23 cellular contexts compared by ENCODE assay signal in the genomic region with DNA sequence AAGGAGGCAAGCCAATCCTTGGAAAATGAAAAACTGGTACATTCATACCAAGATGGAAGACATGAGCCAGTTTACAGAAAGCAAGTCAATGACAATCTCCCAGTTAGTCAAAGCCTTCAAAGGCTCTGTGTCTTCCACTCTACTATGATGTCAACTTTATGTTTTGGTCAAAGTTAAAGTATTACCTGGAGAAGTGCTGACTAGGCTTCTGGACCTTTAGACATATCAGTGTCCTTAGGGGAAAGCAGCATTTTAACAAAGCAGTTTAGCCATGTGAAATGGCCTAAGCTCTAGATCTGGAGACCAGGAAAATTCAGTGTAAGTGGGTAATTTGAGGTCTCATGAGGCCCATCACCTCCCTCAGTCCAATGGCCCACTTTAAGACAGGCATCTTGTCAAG.
"Had no signal": no experiment of that assay in that cellular context is flagged by ENCODE, and none has a peak within 500 bp of the region (broad histone marks: within the 10 kb centered on the region; RNA-seq: fewer than 3 reads in every experiment).

No MANE protein-coding gene starts in this region.

- H3K4me3 ChIP-seq: breast epithelium, left lung, lung, ovary, psoas muscle, stomach, suprapubic skin, tibial nerve had no signal

- DNase-seq: activated CD4-positive, alpha-beta T cell treated with anti-CD3 and anti-CD28 coated beads for 4 hours; activated effector memory CD4-positive, alpha-beta T cell treated with Interleukin-2 at 50 U/mL for 16 hours; activated T-cell treated with anti-CD3 and anti-CD28 coated beads, Interleukin-2, amount 50 U/mL, for 4 hours; amniotic stem cell; effector memory CD4-positive, alpha-beta T cell; foreskin keratinocyte; left lung; natural killer cell; ovary; psoas muscle; right cardiac atrium; stimulated activated CD4-positive, alpha-beta T cell treated with anti-CD3 and anti-CD28 coated beads, Interleukin-12 subunit alpha, Interleukin-12 subunit beta, amount 100 ng/mL, for 4 hours; stimulated activated CD4-positive, alpha-beta T cell treated with anti-CD3 and anti-CD28 coated beads, Interleukin-4, amount 100 ng/mL, for 4 hours; stomach; T1000 had no signal

- H3K27me3 ChIP-seq: breast epithelium, foreskin keratinocyte, left lung, ovary, stomach, suprapubic skin, tibial nerve had no signal

- H3K36me3 ChIP-seq: breast epithelium, left lung, ovary, suprapubic skin had no signal

- H3K36me3 Mint-ChIP-seq: natural killer cell had no signal

- ATAC-seq: activated naive CD4-positive, alpha-beta T cell treated with anti-CD3 and anti-CD28 coated beads, Interleukin-2, amount 50 U/mL, for 72 hours; activated T-cell treated with anti-CD3 and anti-CD28 coated beads, Interleukin-2, amount 50 U/mL, for 4 hours; foreskin keratinocyte; left lung; psoas muscle; right cardiac atrium; WTC11 had no signal

- H3K27me3 Mint-ChIP-seq: central memory CD8-positive, alpha-beta T cell had no signal

- H3K4me3 Mint-ChIP-seq: activated T-cell treated with anti-CD3 and anti-CD28 coated beads, Interleukin-2, amount 50 U/mL, for 4 hours; central memory CD8-positive, alpha-beta T cell; natural killer cell; T-helper 1 cell treated with Interleukin-12 subunit alpha and Interleukin-12 subunit beta and Interleukin-4 antibody, amounts not matched to agents 30 μg/mL and 1 μg/mL, for 36 hours; WTC11 had no signal

- H3K9me3 Mint-ChIP-seq: central memory CD8-positive, alpha-beta T cell; natural killer cell had no signal

- H3K9me3 ChIP-seq: breast epithelium, left lung, ovary, stomach, suprapubic skin, tibial nerve had no signal

- H3K27ac ChIP-seq: breast epithelium, foreskin keratinocyte, left lung, ovary, psoas muscle, stomach, suprapubic skin, tibial nerve had no signal

- H3K27ac Mint-ChIP-seq: T-helper 1 cell treated with Interleukin-12 subunit alpha and Interleukin-12 subunit beta and Interleukin-4 antibody, amounts not matched to agents 30 μg/mL and 1 μg/mL, for 36 hours; WTC11 had no signal
